Comparison of ENCODE assay signal across 8 cellular contexts in genomic region chrX:119981286-119982070, GRCh38. TPM values are rescaled to one million over a fixed set of nuclear protein-coding genes. Genes with fewer than 3 reads are reported as not detected.
DNase-seq lines count a peak whose midpoint lies in the region; ATAC-seq and TF ChIP-seq lines count a peak whose summit lies in the region.

No MANE protein-coding gene starts in this region.

- TF ChIP-seq POLR2A in NB4 (IDR thresholded peaks at IDR 0.05; ENCODE audit: extremely low read depth, insufficient read length), result no peak

- no peak overlapping the region for H3K27ac Mint-ChIP-seq in activated naive CD4-positive, alpha-beta T cell treated with anti-CD3 and anti-CD28 coated beads, Interleukin-2, amount 10 ng/mL, durations not matched to agents 7 days and 5 days

- H3K9ac ChIP-seq in adipocyte (ENCODE audit: low read length), result no peak overlapping the region

- peak; percentile 59 for TF ChIP-seq CTCF in NB4 (IDR thresholded peaks at IDR 0.05; ENCODE audit: low read depth, low read length)

- no peaks in the 10 kb centered on the region for H3K9me3 Mint-ChIP-seq in activated naive CD4-positive, alpha-beta T cell treated with anti-CD3 and anti-CD28 coated beads, Interleukin-2, amount 10 ng/mL, durations not matched to agents 7 days and 5 days

- ATAC-seq in GM21390 (IDR thresholded peaks at IDR 0.05; ENCODE audit: unreplicated experiment) (no peak), HG02759 (IDR thresholded peaks at IDR 0.05; ENCODE audit: unreplicated experiment) (no peak)

- H3K36me3 Mint-ChIP-seq in activated naive CD4-positive, alpha-beta T cell treated with anti-CD3 and anti-CD28 coated beads, Interleukin-2, amount 10 ng/mL, durations not matched to agents 7 days and 5 days, result no peaks in the 10 kb centered on the region

- no peak overlapping the region for H3K4me3 Mint-ChIP-seq in activated naive CD4-positive, alpha-beta T cell treated with anti-CD3 and anti-CD28 coated beads, Interleukin-2, amount 10 ng/mL, durations not matched to agents 7 days and 5 days

- H3K27me3 Mint-ChIP-seq in activated naive CD4-positive, alpha-beta T cell treated with anti-CD3 and anti-CD28 coated beads, Interleukin-2, amount 10 ng/mL, durations not matched to agents 7 days and 5 days, result peaks cover 10% of the 10 kb centered on the region

- no peaks in the 10 kb centered on the region for H3K4me1 Mint-ChIP-seq in activated naive CD4-positive, alpha-beta T cell treated with anti-CD3 and anti-CD28 coated beads, Interleukin-2, amount 10 ng/mL, durations not matched to agents 7 days and 5 days

- no peaks in the 10 kb centered on the region for H3K36me3 ChIP-seq in adipocyte (ENCODE audit: control insufficient read depth, insufficient read depth, low read length, severe bottlenecking)

- peaks cover 10% of the 10 kb centered on the region for H3K27me3 ChIP-seq in adipocyte (replicated peaks; ENCODE audit: control insufficient read depth, insufficient read depth, low read length)

- no peaks in the 10 kb centered on the region for H3K9me3 ChIP-seq in adipocyte (ENCODE audit: control insufficient read depth, low read length)

- H3K4me3 ChIP-seq in NB4 (ENCODE audit: low read depth, low read length), result no peak overlapping the region
- no peak overlapping the region for H3K4me3 ChIP-seq in adipocyte (ENCODE audit: low read length)

- DNase-seq in activated naive CD4-positive, alpha-beta T cell treated with anti-CD3 and anti-CD28 coated beads, Interleukin-2, amount 10 ng/mL, durations not matched to agents 7 days and 5 days, result peak; percentile 33
- no peak for DNase-seq in activated naive CD4-positive, alpha-beta T cell treated with anti-CD3 and anti-CD28 coated beads, Interleukin-2, amount 50 U/mL, for 16 hours
- DNase-seq in NB4 (ENCODE audit: low read depth) (peak; percentile 68), adipocyte (ENCODE audit: low read depth) (peak; percentile 45), lung microvascular endothelial cell (ENCODE audit: low read depth in 2 of 2) (peak; percentile 29 to 76)
- DNase-seq in stimulated activated CD4-positive, alpha-beta T cell treated with anti-CD3 and anti-CD28 coated beads, Interleukin-2, amount 100 ng/mL, for 48 hours, result no peak

- no peaks in the 10 kb centered on the region for H3K4me1 ChIP-seq in adipocyte (ENCODE audit: control insufficient read depth, insufficient read depth, low read length)

- CTCF ChIA-PET in activated naive CD4-positive, alpha-beta T cell treated with anti-CD3 and anti-CD28 coated beads, Interleukin-2, amount 10 ng/mL, durations not matched to agents 7 days and 5 days (lab: Charles Lee), result interaction anchor here (0.6 to 2.0 kb wide), 5 partner anchors 11 to 374 kb away, joined by 3 to 6 read pairs (median 3); no protein-coding TSS in a partner anchor

RNA-seq across cellular contexts. Expression of gene NKAP, which starts 37.9 kb away (rescaled TPM):
- 2.2 and 3.0 TPM in 2 replicates for total RNA-seq in lung microvascular endothelial cell

Comparison
In these comparisons a context has a peak if more than half of its experiments do, and no peak if none do; other contexts are left out.
1. DNase-seq: peak in activated naive CD4-positive, alpha-beta T cell treated with anti-CD3 and anti-CD28 coated beads, Interleukin-2, amount 10 ng/mL, durations not matched to agents 7 days and 5 days (single experiment), NB4 (single experiment), adipocyte (single experiment) and lung microvascular endothelial cell (2 of 2); none in activated naive CD4-positive, alpha-beta T cell treated with anti-CD3 and anti-CD28 coated beads, Interleukin-2, amount 50 U/mL, for 16 hours (single experiment) and stimulated activated CD4-positive, alpha-beta T cell treated with anti-CD3 and anti-CD28 coated beads, Interleukin-2, amount 100 ng/mL, for 48 hours (0 of 2).